ENCODE assay signal across 8 cellular contexts in genomic region chr4:43132010-43132582, GRCh38.
DNase-seq lines count a peak whose midpoint lies in the region; ATAC-seq and TF ChIP-seq lines count a peak whose summit lies in the region.

No MANE protein-coding gene starts in this region.

- no peaks in the 10 kb centered on the region for H3K36me3 Mint-ChIP-seq in activated CD4-positive, alpha-beta T cell treated with anti-CD3 and anti-CD28 coated beads for 36 hours (ENCODE audit: low read depth)
- H3K36me3 Mint-ChIP-seq in chondrocyte (ENCODE audit: low read depth), result no peaks in the 10 kb centered on the region

- no peaks in the 10 kb centered on the region for H3K36me3 ChIP-seq in lung (ENCODE audit: control insufficient read depth in 2 of 2, insufficient read depth in 2 of 2, low read length in 2 of 2)

- no peaks in the 10 kb centered on the region for H3K4me1 ChIP-seq in lung (ENCODE audit: control insufficient read depth in 2 of 2, insufficient read depth in 2 of 2, low read length in 2 of 2)

- peak; percentile 85 for TF ChIP-seq CTCF in RWPE1 (conservative IDR thresholded peaks at IDR 0.05; ENCODE audit: low read depth)
- TF ChIP-seq CTCF in chondrocyte (IDR thresholded peaks at IDR 0.05), result peak; percentile 92
- TF ChIP-seq CTCF in lung (IDR thresholded peaks at IDR 0.05; ENCODE audit: control extremely low read depth, extremely low read depth), result peak; percentile 23

- H3K27me3 Mint-ChIP-seq in activated CD4-positive, alpha-beta T cell treated with anti-CD3 and anti-CD28 coated beads for 36 hours, result no peaks in the 10 kb centered on the region
- peaks cover 3% of the 10 kb centered on the region for H3K27me3 Mint-ChIP-seq in chondrocyte (ENCODE audit: low read depth)

- POLR2A ChIA-PET in activated CD4-positive, alpha-beta T cell treated with anti-CD3 and anti-CD28 coated beads for 36 hours (lab: Charles Lee), result interaction anchor here (0.7 kb wide), 1 partner anchor 82 kb away, joined by 3 read pairs; no protein-coding TSS in a partner anchor
- POLR2A ChIA-PET in RWPE1 (lab: Yijun Ruan, JAX; ENCODE audit: low non-redundant PET), result no interaction called here

- H3K27ac Mint-ChIP-seq in activated CD4-positive, alpha-beta T cell treated with anti-CD3 and anti-CD28 coated beads for 36 hours, result no peak overlapping the region
- H3K27ac Mint-ChIP-seq in chondrocyte (ENCODE audit: unreplicated experiment), result no peak overlapping the region

- H3K4me1 Mint-ChIP-seq in activated CD4-positive, alpha-beta T cell treated with anti-CD3 and anti-CD28 coated beads for 36 hours, result no peaks in the 10 kb centered on the region
- H3K4me1 Mint-ChIP-seq in chondrocyte (ENCODE audit: low read depth), result no peaks in the 10 kb centered on the region

- intact Hi-C loops in activated CD4-positive, alpha-beta T cell treated with anti-CD3 and anti-CD28 coated beads for 36 hours (cut with DNase I, micrococcal nuclease), result loop anchor here (1.0 to 10.0 kb wide), 3 partner anchors 333 to 1497 kb away; no protein-coding TSS in a partner anchor

- H3K27me3 ChIP-seq in lung (ENCODE audit: control insufficient read depth, insufficient read depth), result no peaks in the 10 kb centered on the region

- H3K4me3 Mint-ChIP-seq in activated CD4-positive, alpha-beta T cell treated with anti-CD3 and anti-CD28 coated beads for 36 hours, result no peak overlapping the region
- H3K4me3 Mint-ChIP-seq in chondrocyte (ENCODE audit: unreplicated experiment), result no peak overlapping the region

- DNase-seq in activated CD4-positive, alpha-beta T cell treated with anti-CD3 and anti-CD28 coated beads for 36 hours, result peak; percentile 77
- no peak for DNase-seq in activated CD4-positive, alpha-beta T cell treated with anti-CD3 and anti-CD28 coated beads, Interleukin-2, amount 50 U/mL, for 4 hours
- peak; percentile 74 to 84 for DNase-seq in Kasumi-1 (lab: John Stamatoyannopoulos, UW)
- DNase-seq in RWPE1 (ENCODE audit: low spot score), result peak; percentile 49
- DNase-seq in chondrocyte (ENCODE audit: low spot score), result no peak
- DNase-seq in lung (ENCODE audit: low spot score), result peak; percentile 40
- DNase-seq in stromal cell of bone marrow (ENCODE audit: low read depth), result peak; percentile 38

- H3K9me3 ChIP-seq in lung (ENCODE audit: control insufficient read depth in 2 of 2, insufficient read depth in 1 of 2, low read length in 1 of 2), result no peaks in the 10 kb centered on the region

- H3K9me3 Mint-ChIP-seq in activated CD4-positive, alpha-beta T cell treated with anti-CD3 and anti-CD28 coated beads for 36 hours (ENCODE audit: low read depth), result peaks cover 1% of the 10 kb centered on the region
- no peaks in the 10 kb centered on the region for H3K9me3 Mint-ChIP-seq in chondrocyte (ENCODE audit: low read depth)

- no peak overlapping the region for H3K27ac ChIP-seq in RWPE1
- no peak overlapping the region for H3K27ac ChIP-seq in lung (ENCODE audit: low read depth in 1 of 2, low read length in 1 of 2)

- 40 to 46% methylated on average over 11 of the region's 11 CpGs for WGBS in lung, 2 donors

- no peak overlapping the region for H3K4me3 ChIP-seq in lung

- ATAC-seq in activated CD4-positive, alpha-beta T cell treated with anti-CD3 and anti-CD28 coated beads for 36 hours, result no peak
- peak; percentile 70 for ATAC-seq in GM21825 (IDR thresholded peaks at IDR 0.05; ENCODE audit: unreplicated experiment)
- ATAC-seq in lung (ENCODE audit: insufficient read depth, low FRiP score), result no peak

- CTCF ChIA-PET in activated CD4-positive, alpha-beta T cell treated with anti-CD3 and anti-CD28 coated beads for 36 hours (lab: Charles Lee), result interaction anchor here (0.7 to 1.4 kb wide), 8 partner anchors 9 to 1451 kb away, joined by 3 to 6 read pairs (median 3); no protein-coding TSS in a partner anchor
- CTCF ChIA-PET in RWPE1 (lab: Yijun Ruan, JAX), result interaction anchor here (0.6 to 1.0 kb wide), 9 partner anchors 26 to 1317 kb away, joined by 3 to 4 read pairs (median 4); no protein-coding TSS in a partner anchor

Comparison
In these comparisons a context has a peak if more than half of its experiments do, and no peak if none do; other contexts are left out.
1. DNase-seq: peak in activated CD4-positive, alpha-beta T cell treated with anti-CD3 and anti-CD28 coated beads for 36 hours (single experiment), Kasumi-1 (2 of 2), RWPE1 (single experiment), lung (single experiment) and stromal cell of bone marrow (single experiment); none in activated CD4-positive, alpha-beta T cell treated with anti-CD3 and anti-CD28 coated beads, Interleukin-2, amount 50 U/mL, for 4 hours (0 of 2) and chondrocyte (single experiment).
2. CTCF ChIP-seq: peak in every context shown above with its lines; median percentile 92 in chondrocyte; 85 in RWPE1; 23 in lung.